In genomic region chr20:37567331-37567665, GRCh38 we compare ENCODE assay signal across 22 cellular contexts. TPM values are rescaled to one million over a fixed set of nuclear protein-coding genes. Genes with fewer than 3 reads are reported as not detected.
DNase-seq lines count a peak whose midpoint lies in the region; ATAC-seq, FAIRE-seq and TF ChIP-seq lines count a peak whose summit lies in the region.
"Had no signal": no experiment of that assay in that cellular context is flagged by ENCODE, and none has a peak within 500 bp of the region (broad histone marks: within the 10 kb centered on the region; RNA-seq: fewer than 3 reads in every experiment).

No MANE protein-coding gene starts in this region.

- no peaks in the 10 kb centered on the region for H3K36me3 Mint-ChIP-seq in CD4-positive, alpha-beta memory T cell
- H3K36me3 Mint-ChIP-seq: activated naive CD8-positive, alpha-beta T cell treated with anti-CD3 and anti-CD28 coated beads for 36 hours had no signal

- 40% methylated on average over 7 of the region's 7 CpGs; no CpG with 5 or more reads in 1 of the 2 experiments for WGBS in H1 (ENCODE audit: extremely low coverage in 1 of 2, insufficient coverage in 1 of 2, insufficient read length in 1 of 2, insufficient replicate concordance in 2 of 2, low coverage in 1 of 2, low lambda C conversion rate in 2 of 2, missing lambda C conversion rate in 1 of 2), 2 experiments
- no CpG with 5 or more reads among the region's 7 CpGs for WGBS in neuronal stem cell (ENCODE audit: extremely low coverage in 2 of 2, insufficient read length in 2 of 2, insufficient replicate concordance in 1 of 2), 2 donors

- H3K4me1 Mint-ChIP-seq in CD4-positive, alpha-beta memory T cell = no peaks in the 10 kb centered on the region
- H3K4me1 Mint-ChIP-seq: activated naive CD8-positive, alpha-beta T cell treated with anti-CD3 and anti-CD28 coated beads for 36 hours had no signal

- peak; percentile 62 for DNase-seq in NCI-H2227 (lab: John Stamatoyannopoulos, UW; ENCODE audit: unreplicated experiment)
- DNase-seq in NCI-H2227 treated with DMSO at 0.1 percent for 48 hours (lab: John Stamatoyannopoulos, UW) = no peak
- peak; percentile 43 for DNase-seq in NCI-H1092 (lab: John Stamatoyannopoulos, UW)
- no peak for DNase-seq in H1 (ENCODE audit: low read depth in 1 of 2, low spot score in 2 of 2)
- no peak for DNase-seq in neuronal stem cell (ENCODE audit: low spot score)
- no peak for DNase-seq in D721Med (ENCODE audit: insufficient read length, low spot score)
- DNase-seq in CD4-positive, alpha-beta memory T cell = no peak
- DNase-seq: activated CD4-positive, alpha-beta T cell treated with anti-CD3 and anti-CD28 coated beads, Interleukin-2, amount 10 ng/mL, durations not matched to agents 7 days and 5 days; activated naive CD8-positive, alpha-beta T cell treated with anti-CD3 and anti-CD28 coated beads for 36 hours; activated T-cell treated with anti-CD3 and anti-CD28 coated beads, Interleukin-2, amount 50 U/mL, for 4 hours; dermis blood vessel endothelial cell; foreskin melanocyte; NCI-H774; stimulated activated naive CD8-positive, alpha-beta T cell treated with anti-CD3 and anti-CD28 coated beads, Interleukin-15, Interleukin-2, amounts not matched to agents 100 U/mL and 50 U/mL, for 24 hours; upper lobe of right lung had no signal

- no peak overlapping the region for H2AFZ ChIP-seq in H1 (ENCODE audit: low read length)
- H2AFZ ChIP-seq in neuronal stem cell (ENCODE audit: low read length) = peak overlapping the region; percentile 33

- H3K27ac ChIP-seq in H1 (ENCODE audit: low read depth, low read length) (no peak overlapping the region), neuronal stem cell (replicated peaks; ENCODE audit: low read length) (no peak overlapping the region)
- H3K27ac ChIP-seq in CD4-positive, alpha-beta memory T cell (ENCODE audit: low read depth, low read length) = no peak overlapping the region
- H3K27ac ChIP-seq: epithelial cell of prostate, upper lobe of right lung had no signal

- H3K14ac ChIP-seq in H1 (ENCODE audit: insufficient read length) (no peak overlapping the region), neuronal stem cell (ENCODE audit: low read length) (no peak overlapping the region)

- H3K4me2 ChIP-seq in H1 (ENCODE audit: insufficient read depth in 1 of 2, low read depth in 2 of 2, low read length in 2 of 2) (peak overlapping the region; percentile 58 to 85), neuronal stem cell (ENCODE audit: insufficient read depth, low read length, poor library complexity, severe bottlenecking) (no peak overlapping the region)

- H3K27me3 Mint-ChIP-seq in CD4-positive, alpha-beta memory T cell = peaks cover 31 to 43% of the 10 kb centered on the region in 2 donors

- H3K23ac ChIP-seq in H1 (ENCODE audit: insufficient read length) = no peak overlapping the region
- H3K23ac ChIP-seq in neuronal stem cell (ENCODE audit: low read depth, low read length, poor library complexity) = no peak overlapping the region

- H3K9me3 Mint-ChIP-seq in CD4-positive, alpha-beta memory T cell = no peaks in the 10 kb centered on the region
- H3K9me3 Mint-ChIP-seq: activated CD4-positive, alpha-beta T cell treated with anti-CD3 and anti-CD28 coated beads, Interleukin-2, amount 10 ng/mL, durations not matched to agents 7 days and 5 days; activated naive CD8-positive, alpha-beta T cell treated with anti-CD3 and anti-CD28 coated beads for 36 hours; activated T-cell treated with anti-CD3 and anti-CD28 coated beads, Interleukin-2, amount 50 U/mL, for 4 hours had no signal

- H3K79me1 ChIP-seq in H1 (ENCODE audit: low read depth, low read length) (no peaks in the 10 kb centered on the region), neuronal stem cell (ENCODE audit: low read depth, low read length) (no peaks in the 10 kb centered on the region)

- no peak overlapping the region for H3K9ac ChIP-seq in H1 (replicated peaks in 1 of 4; ENCODE audit: extremely low read depth in 1 of 4, low read depth in 3 of 4, low read length in 3 of 4)
- H3K9ac ChIP-seq in neuronal stem cell (ENCODE audit: low read depth, low read length, poor library complexity) = no peak overlapping the region

- H4K5ac ChIP-seq in H1 (ENCODE audit: insufficient read length, low read depth, low read length) = no peak overlapping the region

- H2BK15ac ChIP-seq in H1 (ENCODE audit: low read length) (no peak overlapping the region), neuronal stem cell (ENCODE audit: low read length) (no peak overlapping the region)

- CTCF ChIA-PET in H1 (lab: Charles Lee; ENCODE audit: partially characterized antibody) = interaction anchor here (0.6 to 5.6 kb wide), 8 partner anchors 7 to 426 kb away, joined by 3 to 55 read pairs (median 4); no protein-coding TSS in a partner anchor
- CTCF ChIA-PET in CD4-positive, alpha-beta memory T cell (lab: Charles Lee; ENCODE audit: partially characterized antibody) = interaction anchor here (0.7 kb wide), 1 partner anchor 656 kb away, joined by 3 read pairs; no protein-coding TSS in a partner anchor

- peak overlapping the region; percentile 1 for H4K91ac ChIP-seq in H1 (replicated peaks; ENCODE audit: insufficient read length, low read length)
- H4K91ac ChIP-seq in neuronal stem cell (ENCODE audit: low read depth, low read length, poor library complexity) = no peak overlapping the region

- H3K27me3 ChIP-seq in H1 (replicated peaks in 1 of 4; ENCODE audit: control insufficient read depth in 3 of 4, extremely low read depth in 1 of 4, insufficient read depth in 3 of 4, low read length in 3 of 4) = peaks cover 0 to 13% (median 5%) of the 10 kb centered on the region in 4 experiments; a peak in 5 of 7 replicates
- H3K27me3 ChIP-seq in neuronal stem cell (ENCODE audit: control insufficient read depth in 3 of 3, insufficient read depth in 3 of 3, low read depth in 1 of 3, low read length in 3 of 3) = peaks cover 0 to 32% (median 0%) of the 10 kb centered on the region in 3 experiments
- H3K27me3 ChIP-seq in CD4-positive, alpha-beta memory T cell (ENCODE audit: insufficient read depth, low read length) = peaks cover 16% of the 10 kb centered on the region

- H3K9me3 ChIP-seq in H1 (ENCODE audit: insufficient read depth in 2 of 2, low read depth in 1 of 2, low read length in 1 of 2) (no peaks in the 10 kb centered on the region), neuronal stem cell (replicated peaks in 1 of 2; ENCODE audit: control insufficient read depth in 2 of 2, insufficient read depth in 1 of 2, low read depth in 1 of 2, low read length in 2 of 2) (no peaks in the 10 kb centered on the region)
- no peaks in the 10 kb centered on the region for H3K9me3 ChIP-seq in CD4-positive, alpha-beta memory T cell (ENCODE audit: control insufficient read depth in 1 of 2, low read length in 2 of 2)
- H3K9me3 ChIP-seq: upper lobe of right lung had no signal

- H4K8ac ChIP-seq in H1 (ENCODE audit: extremely low read depth, insufficient read depth, low read length) = no peak overlapping the region
- no peak overlapping the region for H4K8ac ChIP-seq in neuronal stem cell (ENCODE audit: low read depth, low read length)

- FAIRE-seq in H1 (lab: Jason Lieb, UNC) = no peak
- no peak for FAIRE-seq in D721Med (lab: Jason Lieb, UNC)
- FAIRE-seq: GM18507, H54 had no signal

- H2BK12ac ChIP-seq in H1 (ENCODE audit: low read depth, low read length) (peak overlapping the region; percentile 97; the same call in 1 of the 2 replicates), neuronal stem cell (ENCODE audit: low read length) (no peak overlapping the region)

- no peak overlapping the region for H3K27ac Mint-ChIP-seq in CD4-positive, alpha-beta memory T cell
- H3K27ac Mint-ChIP-seq: activated CD4-positive, alpha-beta T cell treated with anti-CD3 and anti-CD28 coated beads, Interleukin-2, amount 10 ng/mL, durations not matched to agents 7 days and 5 days; activated naive CD8-positive, alpha-beta T cell treated with anti-CD3 and anti-CD28 coated beads for 36 hours; progenitor cell of endocrine pancreas had no signal

- intact Hi-C loops in CD4-positive, alpha-beta memory T cell (cut with micrococcal nuclease) = no loop called here

- H3K23me2 ChIP-seq in H1 (ENCODE audit: low read depth, low read length) = peaks cover 2% of the 10 kb centered on the region; the same call in 1 of the 2 replicates

- no peak overlapping the region for H3K4me3 Mint-ChIP-seq in CD4-positive, alpha-beta memory T cell
- H3K4me3 Mint-ChIP-seq: activated CD4-positive, alpha-beta T cell treated with anti-CD3 and anti-CD28 coated beads, Interleukin-2, amount 10 ng/mL, durations not matched to agents 7 days and 5 days; activated naive CD8-positive, alpha-beta T cell treated with anti-CD3 and anti-CD28 coated beads for 36 hours; activated T-cell treated with anti-CD3 and anti-CD28 coated beads, Interleukin-2, amount 50 U/mL, for 4 hours had no signal

- H3K4me1 ChIP-seq in H1 (replicated peaks in 1 of 4; ENCODE audit: control insufficient read depth in 3 of 4, insufficient read depth in 4 of 4, low read length in 3 of 4) = peaks cover 4 to 17% (median 8%) of the 10 kb centered on the region in 4 experiments; a peak in 6 of 7 replicates
- peaks cover 17 to 21% of the 10 kb centered on the region in 2 donors for H3K4me1 ChIP-seq in neuronal stem cell (ENCODE audit: control insufficient read depth in 2 of 2, insufficient read depth in 1 of 2, low read depth in 1 of 2, low read length in 2 of 2)
- H3K4me1 ChIP-seq in CD4-positive, alpha-beta memory T cell (ENCODE audit: insufficient read depth, low read length) = no peaks in the 10 kb centered on the region
- H3K4me1 ChIP-seq: upper lobe of right lung had no signal

- H3K18ac ChIP-seq in H1 (ENCODE audit: extremely low read depth, low read length) (peak overlapping the region; percentile 71), neuronal stem cell (ENCODE audit: low read length) (no peak overlapping the region)

- no peak overlapping the region for H3K4ac ChIP-seq in H1 (replicated peaks; ENCODE audit: insufficient read length, low read depth, low read length)
- H3K4ac ChIP-seq in neuronal stem cell (ENCODE audit: low read length) = no peak overlapping the region

- H3K4me3 ChIP-seq in H1 (ENCODE audit: extremely low read depth in 1 of 4, insufficient read depth in 2 of 4, low read depth in 3 of 4, low read length in 4 of 4) = peak overlapping the region in 3 of 4 experiments; percentile 1 to 58 (median 27); a peak in 5 of 8 replicates
- no peak overlapping the region for H3K4me3 ChIP-seq in neuronal stem cell (ENCODE audit: low read length in 2 of 2)
- H3K4me3 ChIP-seq in CD4-positive, alpha-beta memory T cell (ENCODE audit: low read length in 2 of 2) = no peak overlapping the region
- H3K4me3 ChIP-seq: upper lobe of right lung had no signal

- no peak overlapping the region for H3K56ac ChIP-seq in H1 (replicated peaks; ENCODE audit: insufficient read length, low read depth, low read length)

- H2AK5ac ChIP-seq in H1 (ENCODE audit: low read depth, low read length) = peak overlapping the region; percentile 83
- H2AK5ac ChIP-seq in neuronal stem cell (ENCODE audit: low read depth, low read length) = no peak overlapping the region

- H3K36me3 ChIP-seq in H1 (ENCODE audit: control insufficient read depth in 2 of 4, insufficient read depth in 4 of 4, low read length in 3 of 4) (no peaks in the 10 kb centered on the region), neuronal stem cell (replicated peaks in 1 of 2; ENCODE audit: control insufficient read depth in 2 of 2, insufficient read depth in 2 of 2, low read length in 2 of 2) (no peaks in the 10 kb centered on the region)
- no peaks in the 10 kb centered on the region for H3K36me3 ChIP-seq in CD4-positive, alpha-beta memory T cell (ENCODE audit: insufficient read depth, low read length)
- H3K36me3 ChIP-seq: upper lobe of right lung had no signal

- H2BK120ac ChIP-seq in H1 (replicated peaks; ENCODE audit: low read depth, low read length) (no peak overlapping the region), neuronal stem cell (ENCODE audit: low read depth, low read length) (no peak overlapping the region)

- no peak for TF ChIP-seq CTCF in H1 (IDR thresholded peaks at IDR 0.05; ENCODE audit: control extremely low read depth in 1 of 3, insufficient read depth in 1 of 3, low read depth in 1 of 3, low read length in 3 of 3)
- no peak for TF ChIP-seq CTCF in D721Med (IDR thresholded peaks at IDR 0.05; ENCODE audit: insufficient read depth, missing control alignments)

- no peaks in the 10 kb centered on the region for H3K79me2 ChIP-seq in H1 (ENCODE audit: control insufficient read depth in 1 of 2, insufficient read depth in 2 of 2, low read length in 2 of 2)

- H2BK5ac ChIP-seq in H1 (ENCODE audit: low read depth, low read length) = peak overlapping the region; percentile 68
- H2BK5ac ChIP-seq in neuronal stem cell (ENCODE audit: low read length) = no peak overlapping the region

- no peaks in the 10 kb centered on the region for H4K20me1 ChIP-seq in H1 (replicated peaks in 1 of 2; ENCODE audit: control insufficient read depth in 1 of 2, insufficient read depth in 2 of 2, low read length in 2 of 2)

- no peak for TF ChIP-seq EP300 in H1 (IDR thresholded peaks at IDR 0.05; ENCODE audit: borderline replicate concordance in 1 of 2, low read depth in 2 of 2, low read length in 2 of 2)

- no peak for ATAC-seq in HG03025 (IDR thresholded peaks at IDR 0.05; ENCODE audit: low FRiP score, unreplicated experiment)
- ATAC-seq: activated T-cell treated with anti-CD3 and anti-CD28 coated beads, Interleukin-2, amount 50 U/mL, for 4 hours; Panc1; stimulated activated naive CD8-positive, alpha-beta T cell treated with anti-CD3 and anti-CD28 coated beads, Interleukin-15, Interleukin-2, amounts not matched to agents 100 U/mL and 50 U/mL, for 24 hours; upper lobe of right lung had no signal

- POLR2A ChIA-PET in H1 (lab: Charles Lee; ENCODE audit: partially characterized antibody) = no interaction called here
- POLR2A ChIA-PET in CD4-positive, alpha-beta memory T cell (lab: Charles Lee; ENCODE audit: partially characterized antibody) = no interaction called here

- TF ChIP-seq RAD21 in H1 (IDR thresholded peaks at IDR 0.05 in 1 of 2, conservative IDR thresholded peaks at IDR 0.05 in 1 of 2; ENCODE audit: low read depth in 2 of 2, low read length in 2 of 2) = no peak

- TF ChIP-seq POLR2A in H1 (IDR thresholded peaks at IDR 0.05; ENCODE audit: control extremely low read depth in 1 of 2, low read depth in 2 of 2, low read length in 2 of 2) = no peak

- no peak overlapping the region; the same call in 1 of the 2 replicates for H2BK20ac ChIP-seq in H1 (ENCODE audit: low read length)

RNA-seq across cellular contexts. Expression of gene BLCAP, which starts 39.6 kb away (rescaled TPM):
- total RNA-seq in H1 (2021; fragmentation: NEBNext Ultra II Directional; extraction: Animal tissue kit (Norgen Biotek cat#: 25700)) = 51.1 and 60.3 TPM in 2 replicates
- polyA plus RNA-seq in H1 (2011; rRNA removed) = 69.2 and 72.2 TPM in 2 replicates
- polyA plus RNA-seq in H1 (2011; cell fraction: cytosol; rRNA removed) = 68.8 TPM
- 57.1 TPM for polyA plus RNA-seq in H1 (2011; cell fraction: nucleus; rRNA removed)
- 39.7 to 48.2 TPM (median 45.8 TPM) in 4 replicates for polyA plus RNA-seq in H1 (2012, experiment 1 of 2)
- 36.4 TPM for polyA plus RNA-seq in H1 (2012, experiment 2 of 2)
- polyA plus RNA-seq in H1 (2013, experiment 1 of 2) = 48.3 TPM
- polyA plus RNA-seq in H1 (2013, experiment 2 of 2) = 52.3 TPM
- polyA minus RNA-seq in H1 (2011; rRNA and poly(A)+ RNA removed) = 48.7 and 61.2 TPM in 2 replicates
- polyA minus RNA-seq in H1 (2011; cell fraction: cytosol; rRNA and poly(A)+ RNA removed) = 29.9 TPM
- 46.8 TPM for polyA minus RNA-seq in H1 (2011; cell fraction: nucleus; rRNA and poly(A)+ RNA removed)
- polyA plus RNA-seq in neuronal stem cell (2013, experiment 1 of 2) = 49.1 TPM
- 48.5 TPM for polyA plus RNA-seq in neuronal stem cell (2013, experiment 2 of 2)
- 10 to 100 TPM; 81.7 to 87.5 TPM for total RNA-seq in CD4-positive, alpha-beta memory T cell
- 10 to 100 TPM; 63.7 to 97.4 TPM for polyA plus RNA-seq in CD4-positive, alpha-beta memory T cell

RNA-seq across cellular contexts. Expression of gene NNAT, which starts 46.2 kb away (rescaled TPM):
- total RNA-seq in H1 (2021; fragmentation: NEBNext Ultra II Directional; extraction: Animal tissue kit (Norgen Biotek cat#: 25700)) = 66.8 and 71.5 TPM in 2 replicates
- polyA plus RNA-seq in H1 (2011; rRNA removed) = 175 and 184 TPM in 2 replicates
- 189 TPM for polyA plus RNA-seq in H1 (2011; cell fraction: cytosol; rRNA removed)
- 108 TPM for polyA plus RNA-seq in H1 (2011; cell fraction: nucleus; rRNA removed)
- polyA plus RNA-seq in H1 (2012, experiment 1 of 2) = 95.7 to 129 TPM (median 122 TPM) in 4 replicates
- 151 TPM for polyA plus RNA-seq in H1 (2012, experiment 2 of 2)
- 60.7 TPM for polyA plus RNA-seq in H1 (2013, experiment 1 of 2)
- 75.9 TPM for polyA plus RNA-seq in H1 (2013, experiment 2 of 2)
- polyA minus RNA-seq in H1 (2011; rRNA and poly(A)+ RNA removed) = 52.9 and 63.8 TPM in 2 replicates
- 35.2 TPM for polyA minus RNA-seq in H1 (2011; cell fraction: cytosol; rRNA and poly(A)+ RNA removed)
- polyA minus RNA-seq in H1 (2011; cell fraction: nucleus; rRNA and poly(A)+ RNA removed) = 29.1 TPM
- polyA plus RNA-seq in neuronal stem cell (2013, experiment 1 of 2) = 549 TPM
- polyA plus RNA-seq in neuronal stem cell (2013, experiment 2 of 2) = 523 TPM
- not detected for total RNA-seq in CD4-positive, alpha-beta memory T cell
- not detected for polyA plus RNA-seq in CD4-positive, alpha-beta memory T cell
- total RNA-seq: A172 had no signal

Comparison
In these comparisons a context has a peak if more than half of its experiments do, and no peak if none do; other contexts are left out.
1. DNase-seq: peak in NCI-H2227 (single experiment) and NCI-H1092 (single experiment); none in NCI-H2227 treated with DMSO at 0.1 percent for 48 hours (single experiment), H1 (0 of 2), neuronal stem cell (single experiment), D721Med (single experiment) and CD4-positive, alpha-beta memory T cell (0 of 5).
2. H3K4me3 ChIP-seq: peak in H1 (3 of 4); none in neuronal stem cell (0 of 2) and CD4-positive, alpha-beta memory T cell (0 of 2).
3. RNA of gene NNAT, which starts 46.2 kb away (total RNA-seq): 66.8 to 71.5 TPM in H1; not detected in CD4-positive, alpha-beta memory T cell; every median in the first group is over 10 times any median in the second.